Comparison of ENCODE assay signal across 19 cellular contexts in the genomic region with DNA sequence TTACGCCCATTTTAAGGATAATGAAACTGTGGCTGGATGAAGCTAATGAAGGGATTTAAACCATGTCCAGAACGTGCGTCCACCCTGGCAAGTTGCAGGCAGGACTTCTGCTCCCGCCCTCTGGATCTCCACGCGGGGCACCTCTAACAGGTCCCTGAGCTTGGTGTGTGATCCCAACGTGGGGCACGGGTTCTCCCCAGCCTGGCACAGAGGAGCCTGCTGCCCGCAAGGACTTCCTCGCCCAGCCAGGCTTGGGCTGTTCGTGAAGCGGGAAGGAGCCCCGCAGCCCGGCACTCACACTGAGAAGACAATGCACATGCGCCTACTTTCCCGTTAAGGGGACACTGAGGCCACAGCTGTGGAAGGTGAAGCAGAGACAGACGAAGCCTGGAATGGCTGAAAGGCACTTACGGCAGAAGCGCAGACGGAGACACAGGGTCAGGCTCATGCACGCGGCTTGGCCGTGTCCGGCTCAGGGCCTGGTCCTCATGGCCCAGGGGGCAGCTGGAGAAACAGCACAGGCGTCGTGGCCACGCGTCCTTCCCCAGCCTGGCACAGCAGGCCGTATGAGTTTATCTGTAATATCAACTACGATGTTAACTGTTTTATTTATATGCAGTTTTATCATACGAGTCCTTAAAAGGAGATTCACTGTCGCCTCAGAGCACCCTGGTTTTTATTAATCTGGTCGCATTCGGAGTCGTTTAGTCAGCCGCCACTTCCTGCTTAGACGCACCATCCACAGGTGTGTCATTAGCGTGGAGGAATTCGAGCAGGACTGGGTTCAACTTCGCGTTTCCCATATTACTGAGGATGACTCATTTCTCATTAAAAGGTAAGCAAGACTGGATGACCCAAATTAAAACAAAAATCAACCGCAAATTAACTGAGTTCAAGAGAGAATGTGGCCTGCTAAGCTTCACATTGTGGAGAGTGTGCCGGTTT.
DNase-seq lines count a peak whose midpoint lies in the region; FAIRE-seq and TF ChIP-seq lines count a peak whose summit lies in the region.
"Had no signal": no experiment of that assay in that cellular context is flagged by ENCODE, and none has a peak within 500 bp of the region (broad histone marks: within the 10 kb centered on the region; RNA-seq: fewer than 3 reads in every experiment).

No MANE protein-coding gene starts in this region.

- TF ChIP-seq POLR2A in H1 (IDR thresholded peaks at IDR 0.05; ENCODE audit: control extremely low read depth in 1 of 2, low read depth in 2 of 2, low read length in 2 of 2) = no peak

- no peak overlapping the region for H3K4me2 ChIP-seq in H1 (ENCODE audit: insufficient read depth in 1 of 2, low read depth in 2 of 2, low read length in 2 of 2)
- no peak overlapping the region for H3K4me2 ChIP-seq in neuronal stem cell (ENCODE audit: insufficient read depth, low read length, poor library complexity, severe bottlenecking)

- H2BK15ac ChIP-seq in H1 (ENCODE audit: low read length) (no peak overlapping the region), neuronal stem cell (ENCODE audit: low read length) (peak overlapping the region; percentile 33)

- peak; percentile 19 for DNase-seq in A172 (ENCODE audit: low spot score)
- DNase-seq in H4 (ENCODE audit: low spot score) = peak; percentile 84
- no peak for DNase-seq in H1 (ENCODE audit: low read depth in 1 of 2, low spot score in 2 of 2)
- no peak for DNase-seq in neuronal stem cell (ENCODE audit: low spot score)
- no peak for DNase-seq in NCI-H446 (lab: John Stamatoyannopoulos, UW)
- DNase-seq in NCI-H1930 (lab: John Stamatoyannopoulos, UW) = no peak
- DNase-seq in GDM1 (lab: John Stamatoyannopoulos, UW) = no peak
- DNase-seq: ACHN; BE2C; C1 segment of cervical spinal cord; CD4-positive, CD25-positive, alpha-beta regulatory T cell; CD8-positive, alpha-beta memory T cell; COR-L47; DMS 273 treated with DMSO at 0.1 percent for 48 hours; GF-D8; GOT3 had no signal

- no peaks in the 10 kb centered on the region for H4K20me1 ChIP-seq in H1 (replicated peaks in 1 of 2; ENCODE audit: control insufficient read depth in 1 of 2, insufficient read depth in 2 of 2, low read length in 2 of 2)

- H2AK5ac ChIP-seq in H1 (ENCODE audit: low read depth, low read length) (no peak overlapping the region), neuronal stem cell (ENCODE audit: low read depth, low read length) (peak overlapping the region; percentile 83)

- CTCF ChIA-PET in H1 (lab: Charles Lee; ENCODE audit: partially characterized antibody) = no interaction called here

- H3K27ac ChIP-seq in H1 (ENCODE audit: low read depth, low read length) = no peak overlapping the region
- H3K27ac ChIP-seq in neuronal stem cell (replicated peaks; ENCODE audit: low read length) = no peak overlapping the region

- H3K23ac ChIP-seq in H1 (ENCODE audit: insufficient read length) (no peak overlapping the region), neuronal stem cell (ENCODE audit: low read depth, low read length, poor library complexity) (peak overlapping the region; percentile 77)

- no peak overlapping the region for H2BK20ac ChIP-seq in H1 (ENCODE audit: low read length)

- H2AFZ ChIP-seq in H1 (ENCODE audit: low read length) (no peak overlapping the region), neuronal stem cell (ENCODE audit: low read length) (no peak overlapping the region)

- H4K5ac ChIP-seq in H1 (ENCODE audit: insufficient read length, low read depth, low read length) = no peak overlapping the region

- no peak for TF ChIP-seq RAD21 in H1 (IDR thresholded peaks at IDR 0.05 in 1 of 2, conservative IDR thresholded peaks at IDR 0.05 in 1 of 2; ENCODE audit: low read depth in 2 of 2, low read length in 2 of 2)

- no peaks in the 10 kb centered on the region for H3K79me2 ChIP-seq in H1 (ENCODE audit: control insufficient read depth in 1 of 2, insufficient read depth in 2 of 2, low read length in 2 of 2)

- TF ChIP-seq EP300 in H1 (IDR thresholded peaks at IDR 0.05; ENCODE audit: borderline replicate concordance in 1 of 2, low read depth in 2 of 2, low read length in 2 of 2) = no peak

- H3K9ac ChIP-seq in H1 (replicated peaks in 1 of 4; ENCODE audit: extremely low read depth in 1 of 4, low read depth in 3 of 4, low read length in 3 of 4) = no peak overlapping the region
- no peak overlapping the region for H3K9ac ChIP-seq in neuronal stem cell (ENCODE audit: low read depth, low read length, poor library complexity)

- H3K56ac ChIP-seq in H1 (replicated peaks; ENCODE audit: insufficient read length, low read depth, low read length) = no peak overlapping the region

- WGBS in H1 (ENCODE audit: extremely low coverage in 1 of 2, insufficient coverage in 1 of 2, insufficient read length in 1 of 2, insufficient replicate concordance in 2 of 2, low coverage in 1 of 2, low lambda C conversion rate in 2 of 2, missing lambda C conversion rate in 1 of 2), 2 experiments = 93% methylated on average over 43 of the region's 43 CpGs; no CpG with 5 or more reads in 1 of the 2 experiments
- WGBS in neuronal stem cell (ENCODE audit: extremely low coverage in 2 of 2, insufficient read length in 2 of 2, insufficient replicate concordance in 1 of 2), 2 donors = no CpG with 5 or more reads among the region's 43 CpGs

- H3K18ac ChIP-seq in H1 (ENCODE audit: extremely low read depth, low read length) (no peak overlapping the region), neuronal stem cell (ENCODE audit: low read length) (peak overlapping the region; percentile 59)

- POLR2A ChIA-PET in H1 (lab: Charles Lee; ENCODE audit: partially characterized antibody) = no interaction called here

- H2BK12ac ChIP-seq in H1 (ENCODE audit: low read depth, low read length) (no peak overlapping the region), neuronal stem cell (ENCODE audit: low read length) (no peak overlapping the region)

- H3K27me3 ChIP-seq in H1 (replicated peaks in 1 of 4; ENCODE audit: control insufficient read depth in 3 of 4, extremely low read depth in 1 of 4, insufficient read depth in 3 of 4, low read length in 3 of 4) = no peaks in the 10 kb centered on the region
- H3K27me3 ChIP-seq in neuronal stem cell (ENCODE audit: control insufficient read depth in 3 of 3, insufficient read depth in 3 of 3, low read depth in 1 of 3, low read length in 3 of 3) = peaks cover 0 to 4% (median 0%) of the 10 kb centered on the region in 3 experiments
- H3K27me3 ChIP-seq: BE2C had no signal

- no peaks in the 10 kb centered on the region for H3K36me3 ChIP-seq in H1 (ENCODE audit: control insufficient read depth in 2 of 4, insufficient read depth in 4 of 4, low read length in 3 of 4)
- H3K36me3 ChIP-seq in neuronal stem cell (replicated peaks in 1 of 2; ENCODE audit: control insufficient read depth in 2 of 2, insufficient read depth in 2 of 2, low read length in 2 of 2) = no peaks in the 10 kb centered on the region
- H3K36me3 ChIP-seq: BE2C, HAP-1 had no signal

- no peaks in the 10 kb centered on the region; a peak in 1 of 4 replicates for H3K9me3 ChIP-seq in H1 (ENCODE audit: insufficient read depth in 2 of 2, low read depth in 1 of 2, low read length in 1 of 2)
- H3K9me3 ChIP-seq in neuronal stem cell (replicated peaks in 1 of 2; ENCODE audit: control insufficient read depth in 2 of 2, insufficient read depth in 1 of 2, low read depth in 1 of 2, low read length in 2 of 2) = no peaks in the 10 kb centered on the region
- H3K9me3 ChIP-seq: BE2C, HAP-1 had no signal

- no peak for FAIRE-seq in H1 (lab: Jason Lieb, UNC)
- FAIRE-seq: A204.1, K562 had no signal

- H3K14ac ChIP-seq in H1 (ENCODE audit: insufficient read length) (no peak overlapping the region), neuronal stem cell (ENCODE audit: low read length) (peak overlapping the region; percentile 43)

- H4K8ac ChIP-seq in H1 (ENCODE audit: extremely low read depth, insufficient read depth, low read length) (peak overlapping the region; percentile 18; the same call in 1 of the 2 replicates), neuronal stem cell (ENCODE audit: low read depth, low read length) (no peak overlapping the region)

- TF ChIP-seq CTCF in H1 (IDR thresholded peaks at IDR 0.05; ENCODE audit: control extremely low read depth in 1 of 3, insufficient read depth in 1 of 3, low read depth in 1 of 3, low read length in 3 of 3) = no peak

- no peaks in the 10 kb centered on the region; a peak in 1 of 7 replicates for H3K4me1 ChIP-seq in H1 (replicated peaks in 1 of 4; ENCODE audit: control insufficient read depth in 3 of 4, insufficient read depth in 4 of 4, low read length in 3 of 4)
- peaks cover 0 to 1% of the 10 kb centered on the region in 2 donors for H3K4me1 ChIP-seq in neuronal stem cell (ENCODE audit: control insufficient read depth in 2 of 2, insufficient read depth in 1 of 2, low read depth in 1 of 2, low read length in 2 of 2)
- H3K4me1 ChIP-seq: BE2C, HAP-1 had no signal

- no peak overlapping the region for H3K4ac ChIP-seq in H1 (replicated peaks; ENCODE audit: insufficient read length, low read depth, low read length)
- no peak overlapping the region for H3K4ac ChIP-seq in neuronal stem cell (ENCODE audit: low read length)

- H3K23me2 ChIP-seq in H1 (ENCODE audit: low read depth, low read length) = no peaks in the 10 kb centered on the region

- H2BK5ac ChIP-seq in H1 (ENCODE audit: low read depth, low read length) (no peak overlapping the region), neuronal stem cell (ENCODE audit: low read length) (no peak overlapping the region)

- H3K79me1 ChIP-seq in H1 (ENCODE audit: low read depth, low read length) (no peaks in the 10 kb centered on the region), neuronal stem cell (ENCODE audit: low read depth, low read length) (no peaks in the 10 kb centered on the region)

- no peak overlapping the region for H2BK120ac ChIP-seq in H1 (replicated peaks; ENCODE audit: low read depth, low read length)
- no peak overlapping the region for H2BK120ac ChIP-seq in neuronal stem cell (ENCODE audit: low read depth, low read length)

- H3K4me3 ChIP-seq in H1 (ENCODE audit: extremely low read depth in 1 of 4, insufficient read depth in 2 of 4, low read depth in 3 of 4, low read length in 4 of 4) (no peak overlapping the region), neuronal stem cell (ENCODE audit: low read length in 2 of 2) (no peak overlapping the region)
- H3K4me3 ChIP-seq: HAP-1, K562 had no signal

- H4K91ac ChIP-seq in H1 (replicated peaks; ENCODE audit: insufficient read length, low read length) (no peak overlapping the region), neuronal stem cell (ENCODE audit: low read depth, low read length, poor library complexity) (no peak overlapping the region)

TF ChIP-seq in H1, 55 proteins besides CTCF, POLR2A, EP300 and RAD21:
- TF ChIP-seq MAFK (IDR thresholded peaks at IDR 0.05; ENCODE audit: low read depth, low read length) (no peak), JUND (IDR thresholded peaks at IDR 0.05; ENCODE audit: low read length) (no peak), TEAD4 (IDR thresholded peaks at IDR 0.05; ENCODE audit: low read depth, low read length) (no peak), SP2 (IDR thresholded peaks at IDR 0.05; ENCODE audit: low read length) (no peak), CHD2 (IDR thresholded peaks at IDR 0.05; ENCODE audit: low read length) (no peak), PHF8 (conservative IDR thresholded peaks at IDR 0.05; ENCODE audit: low read depth, low read length) (no peak)

Comparison
In these comparisons a context has a peak if more than half of its experiments do, and no peak if none do; other contexts are left out.
1. DNase-seq: peak in A172 (single experiment) and H4 (single experiment); none in H1 (0 of 2), neuronal stem cell (single experiment), NCI-H446 (0 of 2), NCI-H1930 (0 of 2) and GDM1 (single experiment).